In the genomic region with DNA sequence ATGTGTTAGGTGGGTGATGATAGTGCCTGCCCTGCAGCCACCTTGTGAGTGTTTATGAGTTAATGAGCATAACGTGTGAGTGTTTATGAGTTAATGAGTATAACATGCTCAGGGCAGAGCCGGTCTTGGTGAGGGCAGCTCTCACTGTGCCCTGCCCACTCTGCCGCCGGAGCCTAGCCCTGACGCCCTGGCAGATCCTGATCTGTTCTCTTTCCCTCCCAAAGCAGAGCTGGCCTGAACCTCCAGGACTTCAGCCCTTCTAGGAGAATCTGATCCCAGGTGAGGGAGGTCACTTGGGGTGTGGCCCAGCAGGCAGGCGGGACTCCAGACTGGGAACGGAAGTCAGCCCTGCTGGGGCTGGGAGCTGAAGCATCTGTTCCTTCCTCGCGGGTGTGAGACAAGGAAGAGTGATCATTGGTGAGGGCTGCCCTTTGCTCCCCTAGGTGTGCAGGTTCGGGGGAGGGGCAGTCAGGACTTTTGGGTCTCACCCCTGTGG, we compare ENCODE assay signal across 1 cellular context.
TF ChIP-seq lines count a peak whose summit lies in the region.

No MANE protein-coding gene starts in this region.

TF ChIP-seq in endothelial cell of umbilical vein, 7 proteins besides CTCF, POLR2A, EP300 and RAD21:
- TF ChIP-seq MYC (IDR thresholded peaks at IDR 0.05; ENCODE audit: low read depth, low read length), result no peak
- no peak for TF ChIP-seq GATA2 (IDR thresholded peaks at IDR 0.05; ENCODE audit: insufficient read depth, insufficient read length, low read depth, low read length)
- no peak for TF ChIP-seq POLR2AphosphoS5 (IDR thresholded peaks at IDR 0.05; ENCODE audit: insufficient read depth, low read depth, low read length)
- no peak for TF ChIP-seq FOS (IDR thresholded peaks at IDR 0.05; ENCODE audit: borderline replicate concordance, insufficient read depth, low read length)
- no peak for TF ChIP-seq JUN (IDR thresholded peaks at IDR 0.05; ENCODE audit: borderline replicate concordance, insufficient read depth, insufficient read length, low read depth)
- TF ChIP-seq, protein P1, sequence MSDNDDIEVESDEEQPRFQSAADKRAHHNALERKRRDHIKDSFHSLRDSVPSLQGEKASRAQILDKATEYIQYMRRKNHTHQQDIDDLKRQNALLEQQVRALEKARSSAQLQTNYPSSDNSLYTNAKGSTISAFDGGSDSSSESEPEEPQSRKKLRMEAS (IDR thresholded peaks at IDR 0.05; ENCODE audit: insufficient read depth, insufficient read length), result no peak
- no peak for TF ChIP-seq EZH2 (IDR thresholded peaks at IDR 0.05; ENCODE audit: borderline replicate concordance, low read depth, low read length, severe bottlenecking)
